ENCODE assay signal across 25 cellular contexts in the genomic region with DNA sequence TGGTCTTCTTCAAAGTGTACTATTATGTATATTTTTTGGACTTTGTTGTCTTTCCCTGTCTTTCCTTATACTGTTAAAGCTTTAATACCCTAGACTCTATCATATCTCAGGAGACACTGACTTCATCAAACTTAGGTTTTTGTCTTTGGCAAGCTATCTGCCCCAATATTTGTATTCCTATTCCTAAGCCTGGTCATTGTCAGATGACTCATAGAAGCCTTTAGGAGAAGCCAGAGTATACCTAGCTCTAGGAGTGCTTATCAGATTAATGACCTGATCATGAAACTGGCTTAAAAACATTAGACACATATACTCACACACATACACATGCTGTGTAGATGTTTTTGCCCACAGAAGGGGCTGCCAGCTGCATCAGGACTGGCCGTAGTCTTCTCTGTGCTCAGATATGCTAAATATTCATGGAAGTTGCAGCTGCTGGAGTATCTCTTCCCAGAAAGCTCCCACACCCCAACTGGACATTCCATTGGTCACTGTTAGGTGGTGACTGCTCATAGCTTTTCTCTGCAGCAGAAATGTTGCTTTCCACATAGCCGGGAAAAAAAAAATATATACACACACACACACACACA.
DNase-seq lines count a peak whose midpoint lies in the region; ATAC-seq and TF ChIP-seq lines count a peak whose summit lies in the region.
"Had no signal": no experiment of that assay in that cellular context is flagged by ENCODE, and none has a peak within 500 bp of the region (broad histone marks: within the 10 kb centered on the region; RNA-seq: fewer than 3 reads in every experiment).

No MANE protein-coding gene starts in this region.

- H3K9me3 ChIP-seq in sigmoid colon (no peaks in the 10 kb centered on the region), MM.1S (replicated peaks; ENCODE audit: insufficient read depth, low read length) (no peaks in the 10 kb centered on the region)
- H3K9me3 ChIP-seq: Caco-2, tibial nerve had no signal

- H3K79me2 ChIP-seq in MM.1S (ENCODE audit: low read length) = no peaks in the 10 kb centered on the region

- no peaks in the 10 kb centered on the region for H3F3A ChIP-seq in MM.1S (ENCODE audit: insufficient read depth, low read length)

- no peak overlapping the region for H3K27ac Mint-ChIP-seq in activated T-helper 17 cell treated with anti-CD3 and anti-CD28 coated beads, Interleukin-2, amount 50 U/mL, for 72 hours
- H3K27ac Mint-ChIP-seq: activated B cell treated with CpG ODN at 0.5 μM for 24 hours; activated CD8-positive, alpha-beta T cell treated with anti-CD3 and anti-CD28 coated beads, Interleukin-2, amount 10 ng/mL, durations not matched to agents 7 days and 5 days; activated naive CD8-positive, alpha-beta T cell; stimulated activated naive B cell treated with anti-CD40 and anti-IgM and Interleukin-4, amounts not matched to agents 10 μg/mL and 1 μg/mL and 100 μg/mL, for 72 hours had no signal

- no peak for TF ChIP-seq POLR2A in sigmoid colon (IDR thresholded peaks at IDR 0.05)

- no peak for ATAC-seq in activated T-helper 17 cell treated with anti-CD3 and anti-CD28 coated beads, Interleukin-2, amount 50 U/mL, for 72 hours (replicated peaks)
- ATAC-seq: activated CD8-positive, alpha-beta T cell treated with anti-CD3 and anti-CD28 coated beads, Interleukin-2, amount 10 ng/mL, durations not matched to agents 7 days and 5 days; stimulated activated naive B cell treated with anti-CD40 and anti-IgM and Interleukin-4, amounts not matched to agents 10 μg/mL and 1 μg/mL and 100 μg/mL, for 72 hours had no signal

- no peaks in the 10 kb centered on the region for H3K9me3 Mint-ChIP-seq in activated T-helper 17 cell treated with anti-CD3 and anti-CD28 coated beads, Interleukin-2, amount 50 U/mL, for 72 hours
- H3K9me3 Mint-ChIP-seq: activated B cell treated with CpG ODN at 0.5 μM for 24 hours; stimulated activated naive B cell treated with anti-CD40 and anti-IgM and Interleukin-4, amounts not matched to agents 10 μg/mL and 1 μg/mL and 100 μg/mL, for 72 hours had no signal

- H3K36me3 Mint-ChIP-seq in activated T-helper 17 cell treated with anti-CD3 and anti-CD28 coated beads, Interleukin-2, amount 50 U/mL, for 72 hours (ENCODE audit: low read depth) = peaks cover 88% of the 10 kb centered on the region

- TF ChIP-seq CTCF in fibroblast of pulmonary artery (IDR thresholded peaks at IDR 0.05; ENCODE audit: low read length, missing control alignments) (no peak), sigmoid colon (IDR thresholded peaks at IDR 0.05) (no peak), MM.1S (IDR thresholded peaks at IDR 0.05; ENCODE audit: low read length) (no peak)

- no peak overlapping the region for H3K4me2 ChIP-seq in MM.1S (ENCODE audit: low read depth, low read length)

- peaks cover 0 to 28% (median 16%) of the 10 kb centered on the region in 4 donors for H3K4me1 ChIP-seq in sigmoid colon
- peaks cover under 1% of the 10 kb centered on the region; the same call in 1 of the 2 replicates for H3K4me1 ChIP-seq in MM.1S (ENCODE audit: low read length)

- H3K9me2 ChIP-seq in MM.1S (replicated peaks; ENCODE audit: insufficient read depth, low read length) = no peaks in the 10 kb centered on the region

- H3K27me3 ChIP-seq in sigmoid colon = no peaks in the 10 kb centered on the region
- H3K27me3 ChIP-seq in MM.1S (replicated peaks; ENCODE audit: insufficient read depth, low read length) = no peaks in the 10 kb centered on the region
- H3K27me3 ChIP-seq: cardiac muscle cell, tibial nerve had no signal

- H3K4me1 Mint-ChIP-seq in activated T-helper 17 cell treated with anti-CD3 and anti-CD28 coated beads, Interleukin-2, amount 50 U/mL, for 72 hours = no peaks in the 10 kb centered on the region
- H3K4me1 Mint-ChIP-seq: activated B cell treated with CpG ODN at 0.5 μM for 24 hours; stimulated activated naive B cell treated with anti-CD40 and anti-IgM and Interleukin-4, amounts not matched to agents 10 μg/mL and 1 μg/mL and 100 μg/mL, for 72 hours had no signal

- intact Hi-C loops in sigmoid colon (cut with DNase I) = no loop called here

- H3K9ac ChIP-seq in MM.1S (ENCODE audit: low read length) = no peak overlapping the region

- TF ChIP-seq EP300 in sigmoid colon (IDR thresholded peaks at IDR 0.05) = no peak

- 84 to 93% methylated on average over 2 of the region's 2 CpGs for WGBS in sigmoid colon, 2 donors

- no peak overlapping the region for H3K4me3 ChIP-seq in fibroblast of pulmonary artery (replicated peaks; ENCODE audit: low read depth, low read length)
- no peak overlapping the region for H3K4me3 ChIP-seq in sigmoid colon
- no peak overlapping the region for H3K4me3 ChIP-seq in MM.1S (ENCODE audit: low read length)
- H3K4me3 ChIP-seq: cardiac muscle cell, tibial nerve had no signal

- peaks cover 0 to 46% (median 2%) of the 10 kb centered on the region in 4 donors for H3K36me3 ChIP-seq in sigmoid colon
- no peaks in the 10 kb centered on the region for H3K36me3 ChIP-seq in MM.1S (replicated peaks; ENCODE audit: insufficient read depth, low read length)

- no peaks in the 10 kb centered on the region for H4K20me1 ChIP-seq in MM.1S (ENCODE audit: insufficient read depth, low read length)

- H3K27me3 Mint-ChIP-seq in activated T-helper 17 cell treated with anti-CD3 and anti-CD28 coated beads, Interleukin-2, amount 50 U/mL, for 72 hours = no peaks in the 10 kb centered on the region
- H3K27me3 Mint-ChIP-seq: activated B cell treated with CpG ODN at 0.5 μM for 24 hours; activated naive CD8-positive, alpha-beta T cell; stimulated activated naive B cell treated with anti-CD40 and anti-IgM and Interleukin-4, amounts not matched to agents 10 μg/mL and 1 μg/mL and 100 μg/mL, for 72 hours had no signal

- no peak overlapping the region for H2AFZ ChIP-seq in MM.1S (ENCODE audit: low read length)

- peak; percentile 25 for DNase-seq in ELR (ENCODE audit: low read depth)
- peak; percentile 83 for DNase-seq in amniotic epithelial cell (ENCODE audit: low read depth)
- DNase-seq in fibroblast of pulmonary artery (ENCODE audit: low read depth) = peak; percentile 58
- DNase-seq in sigmoid colon = no peak
- DNase-seq in MM.1S = no peak
- DNase-seq in NCI-H524 treated with DMSO at 0.1 percent for 48 hours (lab: John Stamatoyannopoulos, UW) = no peak
- DNase-seq in DMS114 treated with DMSO at 0.1 percent for 48 hours (lab: John Stamatoyannopoulos, UW; ENCODE audit: unreplicated experiment) = no peak
- DNase-seq: activated B cell treated with CpG ODN at 0.5 μM for 24 hours; activated CD8-positive, alpha-beta T cell treated with anti-CD3 and anti-CD28 coated beads, Interleukin-2, amount 10 ng/mL, durations not matched to agents 7 days and 5 days; Caco-2; GF-D8; hippocampal formation; kidney; NCI-H1048; NCI-H2081 treated with DMSO at 0.1 percent for 48 hours; NCI-H526; OCI-M1; retina; SHP77 treated with DMSO at 0.1 percent for 48 hours; stimulated activated naive B cell treated with anti-CD40 and anti-IgM and Interleukin-4, amounts not matched to agents 10 μg/mL and 1 μg/mL and 100 μg/mL, for 72 hours; T-helper 2 cell had no signal

- H3K4me3 Mint-ChIP-seq in activated T-helper 17 cell treated with anti-CD3 and anti-CD28 coated beads, Interleukin-2, amount 50 U/mL, for 72 hours = no peak overlapping the region
- H3K4me3 Mint-ChIP-seq: activated B cell treated with CpG ODN at 0.5 μM for 24 hours; activated CD8-positive, alpha-beta T cell treated with anti-CD3 and anti-CD28 coated beads, Interleukin-2, amount 10 ng/mL, durations not matched to agents 7 days and 5 days; activated naive CD8-positive, alpha-beta T cell; stimulated activated naive B cell treated with anti-CD40 and anti-IgM and Interleukin-4, amounts not matched to agents 10 μg/mL and 1 μg/mL and 100 μg/mL, for 72 hours had no signal

- peak overlapping the region; percentile 23 to 67 (median 47) for H3K27ac ChIP-seq in sigmoid colon
- H3K27ac ChIP-seq in MM.1S (ENCODE audit: low read length) = no peak overlapping the region
- H3K27ac ChIP-seq: cardiac muscle cell had no signal

Comparison
In these comparisons a context has a peak if more than half of its experiments do, and no peak if none do; other contexts are left out.
1. DNase-seq: peak in ELR (single experiment), amniotic epithelial cell (single experiment) and fibroblast of pulmonary artery (single experiment); none in sigmoid colon (single experiment), MM.1S (single experiment), NCI-H524 treated with DMSO at 0.1 percent for 48 hours (single experiment) and DMS114 treated with DMSO at 0.1 percent for 48 hours (single experiment).